In the genomic region with DNA sequence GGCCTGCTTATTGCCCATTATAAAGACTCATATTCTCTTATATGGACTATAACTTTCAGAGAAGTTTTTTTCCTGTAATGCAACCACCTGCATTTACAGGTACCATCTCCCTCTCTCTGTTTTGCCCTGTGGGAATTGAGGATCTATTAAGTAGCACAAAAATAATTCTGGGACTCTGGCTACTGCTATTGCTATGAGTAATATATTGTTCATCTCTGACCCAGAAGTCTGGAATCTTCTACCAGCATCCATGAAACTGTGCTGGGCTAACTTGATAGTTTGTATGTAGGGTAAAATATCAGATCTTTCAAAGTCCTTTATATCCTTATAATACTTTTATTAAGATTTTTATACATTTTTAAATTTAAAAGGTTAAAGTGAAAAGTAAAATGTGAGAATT, we compare ENCODE assay signal across 16 cellular contexts.
DNase-seq lines count a peak whose midpoint lies in the region; ATAC-seq and TF ChIP-seq lines count a peak whose summit lies in the region.
"Had no signal": no experiment of that assay in that cellular context is flagged by ENCODE, and none has a peak within 500 bp of the region (broad histone marks: within the 10 kb centered on the region; RNA-seq: fewer than 3 reads in every experiment).

No MANE protein-coding gene starts in this region.

- CTCF ChIA-PET in RWPE1 (lab: Yijun Ruan, JAX), result no interaction called here

- H3K9me3 ChIP-seq in BE2C, result no peaks in the 10 kb centered on the region

- H3K4me1 ChIP-seq in BE2C, result no peaks in the 10 kb centered on the region

- H3K27me3 ChIP-seq in BE2C, result no peaks in the 10 kb centered on the region

- DNase-seq in HCEC 1CT (peak; percentile 57), RWPE1 (ENCODE audit: low spot score) (peak; percentile 50), epithelial cell of esophagus (ENCODE audit: low read depth) (peak; percentile 73), kidney tubule cell (ENCODE audit: low spot score) (peak; percentile 59), BE2C (no peak)
- no peak for DNase-seq in stimulated activated CD4-positive, alpha-beta T cell treated with anti-CD3 and anti-CD28 coated beads, Interleukin-4, amount 100 ng/mL, for 1 hour
- DNase-seq: AML-193; CD4-positive, CD25-positive, alpha-beta regulatory T cell; DMS53; GOT3; NCI-H1417; NCI-H1930; NCI-H510A treated with DMSO at 0.1 percent for 48 hours had no signal

- no peak overlapping the region for H3K4me3 ChIP-seq in epithelial cell of esophagus (ENCODE audit: low read length)
- no peak overlapping the region for H3K4me3 ChIP-seq in BE2C (ENCODE audit: low read depth, low read length)

- POLR2A ChIA-PET in RWPE1 (lab: Yijun Ruan, JAX; ENCODE audit: low non-redundant PET), result no interaction called here

- no peaks in the 10 kb centered on the region for H3K36me3 ChIP-seq in BE2C

- no peak overlapping the region for H3K27ac ChIP-seq in RWPE1

- ATAC-seq in GM21515 (IDR thresholded peaks at IDR 0.05; ENCODE audit: unreplicated experiment) (no peak), HG02763 (IDR thresholded peaks at IDR 0.05; ENCODE audit: unreplicated experiment) (no peak)
- ATAC-seq: HepG2 had no signal

- TF ChIP-seq CTCF in RWPE1 (conservative IDR thresholded peaks at IDR 0.05; ENCODE audit: low read depth) (no peak), epithelial cell of esophagus (IDR thresholded peaks at IDR 0.05; ENCODE audit: insufficient read depth, low read depth, low read length, missing control alignments) (no peak), BE2C (IDR thresholded peaks at IDR 0.05; ENCODE audit: low read depth, low read length) (no peak)

Comparison
In these comparisons a context has a peak if more than half of its experiments do, and no peak if none do; other contexts are left out.
1. DNase-seq: peak in HCEC 1CT (single experiment), RWPE1 (single experiment), epithelial cell of esophagus (single experiment) and kidney tubule cell (single experiment); none in BE2C (single experiment) and stimulated activated CD4-positive, alpha-beta T cell treated with anti-CD3 and anti-CD28 coated beads, Interleukin-4, amount 100 ng/mL, for 1 hour (single experiment).